9 cellular contexts compared by ENCODE assay signal in genomic region chr13:80084086-80084676, GRCh38.
DNase-seq lines count a peak whose midpoint lies in the region; ATAC-seq and TF ChIP-seq lines count a peak whose summit lies in the region.
"Had no signal": no experiment of that assay in that cellular context is flagged by ENCODE, and none has a peak within 500 bp of the region (broad histone marks: within the 10 kb centered on the region; RNA-seq: fewer than 3 reads in every experiment).

No MANE protein-coding gene starts in this region.

- no peaks in the 10 kb centered on the region for H3K36me3 ChIP-seq in GM23338 (ENCODE audit: insufficient read depth)
- H3K36me3 ChIP-seq in fibroblast of lung (ENCODE audit: control insufficient read depth, insufficient read depth, low read length) = no peaks in the 10 kb centered on the region

- H3K4me3 ChIP-seq in GM23338 (no peak overlapping the region), fibroblast of lung (replicated peaks in 1 of 4; ENCODE audit: control extremely low read depth in 1 of 4, insufficient read depth in 1 of 4, low read depth in 3 of 4, low read length in 4 of 4) (peak overlapping the region in 1 of 4 experiments; percentile 18)

- no peak overlapping the region for H3K9ac ChIP-seq in fibroblast of lung (ENCODE audit: insufficient read depth, low read length)

- H4K20me1 ChIP-seq in GM23338 (replicated peaks; ENCODE audit: insufficient read depth) = no peaks in the 10 kb centered on the region
- no peaks in the 10 kb centered on the region for H4K20me1 ChIP-seq in fibroblast of lung (ENCODE audit: control insufficient read depth, extremely low read depth, insufficient read depth, low read length)

- H3K27me3 ChIP-seq in GM23338 (ENCODE audit: insufficient read depth) = no peaks in the 10 kb centered on the region
- H3K27me3 ChIP-seq in fibroblast of lung (ENCODE audit: control insufficient read depth, insufficient read depth, low read length) = no peaks in the 10 kb centered on the region

- H3K9me3 Mint-ChIP-seq in GM23338 = no peaks in the 10 kb centered on the region
- H3K9me3 Mint-ChIP-seq: central memory CD8-positive, alpha-beta T cell had no signal

- ATAC-seq in GM23338 (no peak), GM18909 (IDR thresholded peaks at IDR 0.05; ENCODE audit: poor library complexity, unreplicated experiment) (no peak)

- H3K27me3 Mint-ChIP-seq in GM23338 (ENCODE audit: insufficient read depth, low read depth, poor library complexity) = no peaks in the 10 kb centered on the region
- H3K27me3 Mint-ChIP-seq: central memory CD8-positive, alpha-beta T cell had no signal

- TF ChIP-seq CTCF in GM23338 (conservative IDR thresholded peaks at IDR 0.05; ENCODE audit: low read depth in 2 of 2) (no peak), fibroblast of lung (conservative IDR thresholded peaks at IDR 0.05 in 1 of 2, IDR thresholded peaks at IDR 0.05 in 1 of 2; ENCODE audit: low read depth in 1 of 2, low read length in 2 of 2) (no peak)

- no peaks in the 10 kb centered on the region for H3K9me3 ChIP-seq in fibroblast of lung (ENCODE audit: control insufficient read depth, insufficient read depth, low read depth, low read length)

- H3K4me2 ChIP-seq in GM23338 = peak overlapping the region; percentile 11; the same call in 1 of the 2 replicates
- peak overlapping the region; percentile 90 for H3K4me2 ChIP-seq in fibroblast of lung (ENCODE audit: extremely low read depth, insufficient read depth, low read length)

- H3K27ac ChIP-seq in GM23338 (ENCODE audit: low read depth) = no peak overlapping the region
- peak overlapping the region; percentile 96 for H3K27ac ChIP-seq in fibroblast of lung (ENCODE audit: insufficient read depth, low read length)

- DNase-seq in GM23338 (ENCODE audit: low spot score) = peak; percentile 28
- peak; percentile 34 for DNase-seq in NCI-H774 (lab: John Stamatoyannopoulos, UW)
- DNase-seq in fibroblast of lung (ENCODE audit: low read depth in 2 of 2) = peak; percentile 95 to 97
- DNase-seq in renal cortical epithelial cell (ENCODE audit: low read depth) = peak; percentile 91
- no peak for DNase-seq in NCI-H526 treated with DMSO at 0.1 percent for 48 hours (lab: John Stamatoyannopoulos, UW)
- DNase-seq in activated naive CD4-positive, alpha-beta T cell treated with Interleukin-2 at 50 U/mL for 16 hours = no peak
- no peak for DNase-seq in activated effector memory CD4-positive, alpha-beta T cell treated with anti-CD3 and anti-CD28 coated beads, Interleukin-2, amount 50 U/mL, for 16 hours

- H3F3A ChIP-seq in GM23338 (replicated peaks; ENCODE audit: low read depth) = no peaks in the 10 kb centered on the region

- peaks cover 12% of the 10 kb centered on the region for H3K4me1 ChIP-seq in GM23338 (ENCODE audit: insufficient read depth)
- peaks cover 17% of the 10 kb centered on the region for H3K4me1 ChIP-seq in fibroblast of lung (ENCODE audit: control insufficient read depth, extremely low read depth, insufficient read depth, low read length)

- H3K79me2 ChIP-seq in GM23338 (replicated peaks; ENCODE audit: insufficient read depth) = no peaks in the 10 kb centered on the region
- no peaks in the 10 kb centered on the region for H3K79me2 ChIP-seq in fibroblast of lung (ENCODE audit: control insufficient read depth, insufficient read depth, low read length)

- H3K4me1 Mint-ChIP-seq in GM23338 = peaks cover 21% of the 10 kb centered on the region
- H3K4me1 Mint-ChIP-seq: central memory CD8-positive, alpha-beta T cell had no signal

- no peak overlapping the region for H3K4me3 Mint-ChIP-seq in GM23338
- H3K4me3 Mint-ChIP-seq: central memory CD8-positive, alpha-beta T cell had no signal

- no peaks in the 10 kb centered on the region for H3K36me3 Mint-ChIP-seq in GM23338 (ENCODE audit: low read depth)

- H3K9me2 ChIP-seq in GM23338 (ENCODE audit: insufficient read depth) = 0 out of 2 replicates have a peak, but pooled peaks cover 6% of the 10 kb centered on the region

- H3K27ac Mint-ChIP-seq in GM23338 = no peak overlapping the region

- H2AFZ ChIP-seq in GM23338 (no peak overlapping the region), fibroblast of lung (ENCODE audit: low read length) (no peak overlapping the region)

TF ChIP-seq in GM23338, 12 proteins besides CTCF, POLR2A, EP300 and RAD21 (continues in another document):
- no peak for TF ChIP-seq POLR2AphosphoS5 (IDR thresholded peaks at IDR 0.05; ENCODE audit: low read depth)
- no peak for TF ChIP-seq REST (IDR thresholded peaks at IDR 0.05; ENCODE audit: unreplicated experiment)
- TF ChIP-seq ZNF114 (CRISPR knock-in tag; IDR thresholded peaks at IDR 0.05) = no peak
- no peak for TF ChIP-seq CREB1 (CRISPR knock-in tag; IDR thresholded peaks at IDR 0.05; ENCODE audit: low read depth)
- TF ChIP-seq EZH2 (IDR thresholded peaks at IDR 0.05; ENCODE audit: low read depth, unreplicated experiment) = no peak
- TF ChIP-seq EZH2phosphoT487 (IDR thresholded peaks at IDR 0.05; ENCODE audit: unreplicated experiment) = no peak
- TF ChIP-seq JUNB (IDR thresholded peaks at IDR 0.05; ENCODE audit: unreplicated experiment) = no peak
- TF ChIP-seq STAT1 (IDR thresholded peaks at IDR 0.05; ENCODE audit: unreplicated experiment) = no peak
- no peak for TF ChIP-seq ZNF331 (CRISPR knock-in tag; IDR thresholded peaks at IDR 0.05; ENCODE audit: low read depth)
- no peak; the same call in 1 of the 2 replicates for TF ChIP-seq NANOG (IDR thresholded peaks at IDR 0.05; ENCODE audit: borderline replicate concordance)
- no peak for TF ChIP-seq ETS1 (IDR thresholded peaks at IDR 0.05)

Comparison
In these comparisons a context has a peak if more than half of its experiments do, and no peak if none do; other contexts are left out.
1. DNase-seq: peak in GM23338 (single experiment), NCI-H774 (single experiment), fibroblast of lung (2 of 2) and renal cortical epithelial cell (single experiment); none in NCI-H526 treated with DMSO at 0.1 percent for 48 hours (single experiment), activated naive CD4-positive, alpha-beta T cell treated with Interleukin-2 at 50 U/mL for 16 hours (single experiment) and activated effector memory CD4-positive, alpha-beta T cell treated with anti-CD3 and anti-CD28 coated beads, Interleukin-2, amount 50 U/mL, for 16 hours (single experiment).